ENCODE assay signal across 14 cellular contexts in genomic region chr10:34434119-34434594, GRCh38.
DNase-seq lines count a peak whose midpoint lies in the region; ATAC-seq, FAIRE-seq and TF ChIP-seq lines count a peak whose summit lies in the region.
"Had no signal": no experiment of that assay in that cellular context is flagged by ENCODE, and none has a peak within 500 bp of the region (broad histone marks: within the 10 kb centered on the region; RNA-seq: fewer than 3 reads in every experiment).

No MANE protein-coding gene starts in this region.

- peaks cover 27% of the 10 kb centered on the region for H3F3A ChIP-seq in SK-N-SH (replicated peaks; ENCODE audit: insufficient read depth)

- no peaks in the 10 kb centered on the region for H3K9me2 ChIP-seq in SK-N-SH

- H3K9me3 Mint-ChIP-seq in activated T-cell treated with anti-CD3 and anti-CD28 coated beads, Interleukin-2, amount 50 U/mL, for 72 hours, result no peaks in the 10 kb centered on the region

- intact Hi-C loops in pancreas (cut with DNase I), result no loop called here

- H3K9ac ChIP-seq in SK-N-SH (peak overlapping the region; percentile 60; the same call in 1 of the 2 replicates), fibroblast of lung (ENCODE audit: insufficient read depth, low read length) (no peak overlapping the region)

- H3K36me3 Mint-ChIP-seq in activated T-cell treated with anti-CD3 and anti-CD28 coated beads, Interleukin-2, amount 50 U/mL, for 72 hours (ENCODE audit: insufficient read depth in 2 of 2), result no peaks in the 10 kb centered on the region
- H3K36me3 Mint-ChIP-seq: memory B cell had no signal

- H3K79me2 ChIP-seq in SK-N-SH (ENCODE audit: insufficient read depth) (peaks cover 9% of the 10 kb centered on the region), fibroblast of lung (ENCODE audit: control insufficient read depth, insufficient read depth, low read length) (no peaks in the 10 kb centered on the region)

- no peaks in the 10 kb centered on the region for H3K36me3 ChIP-seq in SK-N-SH (replicated peaks in 1 of 2; ENCODE audit: control insufficient read depth in 1 of 2, insufficient read depth in 2 of 2, low read length in 1 of 2)
- no peaks in the 10 kb centered on the region for H3K36me3 ChIP-seq in fibroblast of lung (ENCODE audit: control insufficient read depth, insufficient read depth, low read length)
- H3K36me3 ChIP-seq in pancreas, result no peaks in the 10 kb centered on the region
- H3K36me3 ChIP-seq: right lobe of liver, uterus had no signal

- no peaks in the 10 kb centered on the region for H3K4me1 Mint-ChIP-seq in activated T-cell treated with anti-CD3 and anti-CD28 coated beads, Interleukin-2, amount 50 U/mL, for 72 hours (ENCODE audit: low read depth)
- H3K4me1 Mint-ChIP-seq: memory B cell had no signal

- no peak for TF ChIP-seq RAD21 in SK-N-SH (IDR thresholded peaks at IDR 0.05; ENCODE audit: low read length)

- TF ChIP-seq CTCF in SK-N-SH (IDR thresholded peaks at IDR 0.05) (no peak), fibroblast of lung (conservative IDR thresholded peaks at IDR 0.05 in 1 of 2, IDR thresholded peaks at IDR 0.05 in 1 of 2; ENCODE audit: low read depth in 1 of 2, low read length in 2 of 2) (no peak), pancreas (IDR thresholded peaks at IDR 0.05) (no peak), D721Med (IDR thresholded peaks at IDR 0.05; ENCODE audit: insufficient read depth, missing control alignments) (no peak)

- H3K27me3 ChIP-seq in SK-N-SH (ENCODE audit: insufficient read depth) (no peaks in the 10 kb centered on the region), fibroblast of lung (ENCODE audit: control insufficient read depth, insufficient read depth, low read length) (no peaks in the 10 kb centered on the region), pancreas (no peaks in the 10 kb centered on the region)
- H3K27me3 ChIP-seq: right lobe of liver, uterus had no signal

- H3K4me3 ChIP-seq in SK-N-SH (ENCODE audit: low read depth in 2 of 2, low read length in 1 of 2) (peak overlapping the region in 1 of 2 experiments; percentile 24; a peak in 2 of 4 replicates), fibroblast of lung (replicated peaks in 1 of 4; ENCODE audit: control extremely low read depth in 1 of 4, insufficient read depth in 1 of 4, low read depth in 3 of 4, low read length in 4 of 4) (no peak overlapping the region), pancreas (no peak overlapping the region)
- H3K4me3 ChIP-seq: right lobe of liver, SK-N-MC, uterus had no signal

- peak in 1 of 2 experiments; percentile 61; a peak in 1 of 4 replicates for TF ChIP-seq EP300 in SK-N-SH (IDR thresholded peaks at IDR 0.05; ENCODE audit: borderline replicate concordance in 1 of 2, low read depth in 1 of 2, low read length in 1 of 2)

- H3K27ac Mint-ChIP-seq in activated T-cell treated with anti-CD3 and anti-CD28 coated beads, Interleukin-2, amount 50 U/mL, for 72 hours, result no peak overlapping the region
- H3K27ac Mint-ChIP-seq: memory B cell had no signal

- H3K4me2 ChIP-seq in SK-N-SH, result peak overlapping the region; percentile 65
- H3K4me2 ChIP-seq in fibroblast of lung (ENCODE audit: extremely low read depth, insufficient read depth, low read length), result no peak overlapping the region

- FAIRE-seq in pancreas (lab: Jason Lieb, UNC) (no peak), D721Med (lab: Jason Lieb, UNC) (no peak)
- FAIRE-seq: GM12892 had no signal

- peak in 3 of 4 donors; percentile 14 to 49 (median 41) for ATAC-seq in pancreas
- ATAC-seq in GM19351 (IDR thresholded peaks at IDR 0.05; ENCODE audit: unreplicated experiment), result no peak
- no peak for ATAC-seq in HG02970 (IDR thresholded peaks at IDR 0.05; ENCODE audit: low FRiP score, unreplicated experiment)
- ATAC-seq in activated T-cell treated with anti-CD3 and anti-CD28 coated beads, Interleukin-2, amount 50 U/mL, for 72 hours (replicated peaks in 1 of 2), result no peak

- POLR2A ChIA-PET in SK-N-SH (lab: Yijun Ruan, JAX), result no interaction called here

- H2AFZ ChIP-seq in SK-N-SH (ENCODE audit: low read depth) (no peak overlapping the region), fibroblast of lung (ENCODE audit: low read length) (no peak overlapping the region)

- no peak overlapping the region for H3K4me3 Mint-ChIP-seq in activated T-cell treated with anti-CD3 and anti-CD28 coated beads, Interleukin-2, amount 50 U/mL, for 72 hours
- H3K4me3 Mint-ChIP-seq: memory B cell had no signal

- no peaks in the 10 kb centered on the region for H3K27me3 Mint-ChIP-seq in activated T-cell treated with anti-CD3 and anti-CD28 coated beads, Interleukin-2, amount 50 U/mL, for 72 hours (ENCODE audit: low read depth)
- H3K27me3 Mint-ChIP-seq: memory B cell had no signal

- peak overlapping the region; percentile 73 to 99 for H3K27ac ChIP-seq in SK-N-SH (ENCODE audit: low read depth in 2 of 2, low read length in 1 of 2)
- H3K27ac ChIP-seq in fibroblast of lung (ENCODE audit: insufficient read depth, low read length), result no peak overlapping the region
- H3K27ac ChIP-seq in pancreas, result no peak overlapping the region
- H3K27ac ChIP-seq: right lobe of liver, uterus had no signal

- DNase-seq in GM03348 (ENCODE audit: low spot score) (peak; percentile 39), SK-N-SH (no peak), fibroblast of lung (ENCODE audit: low read depth in 2 of 2) (peak; percentile 73), pancreas (no peak), D721Med (ENCODE audit: insufficient read length, low spot score) (no peak)
- DNase-seq in activated T-cell treated with anti-CD3 and anti-CD28 coated beads, Interleukin-2, amount 50 U/mL, for 72 hours, result no peak
- DNase-seq: activated CD4-positive, alpha-beta T cell treated with anti-CD3 and anti-CD28 coated beads, Interleukin-2, amount 50 U/mL, for 48 hours; right lobe of liver had no signal

- whole genome bisulfite sequencing in SK-N-SH (ENCODE audit: low lambda C conversion rate), result 34% methylated on average over 2 of the region's 2 CpGs
- WGBS in pancreas, 2 donors, result 75 to 88% methylated on average over 2 of the region's 2 CpGs

- H4K20me1 ChIP-seq in SK-N-SH (ENCODE audit: insufficient read depth), result no peaks in the 10 kb centered on the region
- no peaks in the 10 kb centered on the region for H4K20me1 ChIP-seq in fibroblast of lung (ENCODE audit: control insufficient read depth, extremely low read depth, insufficient read depth, low read length)

- peaks cover 0 to 13% of the 10 kb centered on the region in 2 experiments; a peak in 3 of 4 replicates for H3K4me1 ChIP-seq in SK-N-SH (ENCODE audit: control insufficient read depth in 1 of 2, insufficient read depth in 2 of 2, low read depth in 1 of 2, low read length in 1 of 2)
- peaks cover 7% of the 10 kb centered on the region for H3K4me1 ChIP-seq in fibroblast of lung (ENCODE audit: control insufficient read depth, extremely low read depth, insufficient read depth, low read length)
- H3K4me1 ChIP-seq in pancreas, result no peaks in the 10 kb centered on the region
- H3K4me1 ChIP-seq: right lobe of liver, uterus had no signal

- no peaks in the 10 kb centered on the region for H3K9me3 ChIP-seq in SK-N-SH
- H3K9me3 ChIP-seq in fibroblast of lung (ENCODE audit: control insufficient read depth, insufficient read depth, low read depth, low read length), result no peaks in the 10 kb centered on the region
- no peaks in the 10 kb centered on the region for H3K9me3 ChIP-seq in pancreas
- H3K9me3 ChIP-seq: right lobe of liver, uterus had no signal

- CTCF ChIA-PET in SK-N-SH (lab: Yijun Ruan, JAX), result no interaction called here

TF ChIP-seq in SK-N-SH, 30 proteins besides CTCF, POLR2A, EP300 and RAD21 (continues in another document):
- TF ChIP-seq CHD2 (IDR thresholded peaks at IDR 0.05; ENCODE audit: low read length, partially characterized antibody), result no peak
- TF ChIP-seq TEAD4 (IDR thresholded peaks at IDR 0.05; ENCODE audit: borderline replicate concordance, insufficient read depth), result peak; percentile 23; the same call in 1 of the 2 replicates
- TF ChIP-seq GABPA (IDR thresholded peaks at IDR 0.05; ENCODE audit: low read depth), result no peak
- no peak; the same call in 1 of the 2 replicates for TF ChIP-seq POLR2AphosphoS5 (IDR thresholded peaks at IDR 0.05; ENCODE audit: low read depth, low read length)
- TF ChIP-seq RFX5 (IDR thresholded peaks at IDR 0.05; ENCODE audit: low read length), result no peak
- TF ChIP-seq YY1 (IDR thresholded peaks at IDR 0.05; ENCODE audit: low read depth), result no peak
- no peak for TF ChIP-seq SIN3A (IDR thresholded peaks at IDR 0.05; ENCODE audit: borderline replicate concordance, low read depth, low read length)
- TF ChIP-seq USF1 (IDR thresholded peaks at IDR 0.05; ENCODE audit: borderline replicate concordance, low read depth), result no peak
- peak; percentile 33; the same call in 1 of the 2 replicates for TF ChIP-seq NFIC (IDR thresholded peaks at IDR 0.05; ENCODE audit: borderline replicate concordance)
- TF ChIP-seq ZBTB33 (IDR thresholded peaks at IDR 0.05; ENCODE audit: borderline replicate concordance, low read depth), result no peak
- TF ChIP-seq SMC3 (IDR thresholded peaks at IDR 0.05; ENCODE audit: low read depth, low read length), result no peak
- no peak for TF ChIP-seq FOXM1 (IDR thresholded peaks at IDR 0.05; ENCODE audit: low read depth)
- no peak for TF ChIP-seq ELF1 (IDR thresholded peaks at IDR 0.05)
- TF ChIP-seq JUND (IDR thresholded peaks at IDR 0.05), result peak; percentile 74
- TF ChIP-seq TCF12 (IDR thresholded peaks at IDR 0.05), result peak; percentile 89; the same call in 1 of the 2 replicates
- TF ChIP-seq FOSL2 (IDR thresholded peaks at IDR 0.05; ENCODE audit: borderline replicate concordance, low read depth), result peak; percentile 55; the same call in 1 of the 2 replicates

Comparison
In these comparisons a context has a peak if more than half of its experiments do, and no peak if none do; other contexts are left out.
1. DNase-seq: peak in GM03348 (single experiment) and fibroblast of lung (2 of 2); none in SK-N-SH (single experiment), pancreas (0 of 6), D721Med (single experiment) and activated T-cell treated with anti-CD3 and anti-CD28 coated beads, Interleukin-2, amount 50 U/mL, for 72 hours (0 of 2).
2. H3K27ac ChIP-seq: peak in SK-N-SH (2 of 2); none in fibroblast of lung (single experiment) and pancreas (0 of 4).
3. ATAC-seq: peak in pancreas (3 of 4); none in GM19351 (single experiment), HG02970 (single experiment) and activated T-cell treated with anti-CD3 and anti-CD28 coated beads, Interleukin-2, amount 50 U/mL, for 72 hours (0 of 2).